15 cellular contexts compared by ENCODE assay signal in the genomic region with DNA sequence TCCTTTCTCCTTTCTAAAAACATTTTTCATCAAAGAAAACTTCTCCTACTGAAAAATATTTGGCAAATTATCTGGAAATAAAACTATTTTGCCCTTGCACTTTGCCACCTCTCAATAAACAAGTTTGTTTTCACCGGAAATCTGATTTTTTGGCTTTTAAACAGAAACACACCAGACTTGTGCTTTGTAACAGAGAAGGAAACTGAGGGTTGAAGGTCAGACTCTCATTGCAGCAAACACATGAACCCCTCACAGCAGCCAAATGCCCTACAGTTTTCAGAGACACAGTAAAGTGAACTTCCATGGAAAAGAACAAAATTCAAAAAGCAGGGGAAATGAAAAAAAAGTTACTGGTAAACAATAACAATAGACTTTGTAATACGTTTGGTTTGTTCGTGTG.
"Had no signal": no experiment of that assay in that cellular context is flagged by ENCODE, and none has a peak within 500 bp of the region (broad histone marks: within the 10 kb centered on the region; RNA-seq: fewer than 3 reads in every experiment).

No MANE protein-coding gene starts in this region.

- H3K9me3 ChIP-seq: body of pancreas, gastrocnemius medialis had no signal

- H3K27me3 ChIP-seq: body of pancreas, gastrocnemius medialis had no signal

- H3K36me3 ChIP-seq: gastrocnemius medialis, left ventricle myocardium inferior had no signal

- ATAC-seq: activated CD8-positive, alpha-beta T cell treated with anti-CD3 and anti-CD28 coated beads for 36 hours; activated naive CD4-positive, alpha-beta T cell treated with anti-CD3 and anti-CD28 coated beads, Interleukin-2, amount 50 U/mL, for 72 hours; body of pancreas; effector memory CD8-positive, alpha-beta T cell; gastrocnemius medialis; psoas muscle; stimulated activated effector memory CD8-positive, alpha-beta T cell treated with anti-CD3 and anti-CD28 coated beads, Interleukin-12 subunit alpha, Interleukin-12 subunit beta, amount 100 ng/mL, for 72 hours had no signal

- H3K4me3 ChIP-seq: body of pancreas, gastrocnemius medialis, left ventricle myocardium inferior, psoas muscle had no signal

- H3K4me1 ChIP-seq: body of pancreas, gastrocnemius medialis, left ventricle myocardium inferior, psoas muscle had no signal

- DNase-seq: activated CD4-positive, alpha-beta T cell treated with anti-CD3 and anti-CD28 coated beads for 4 hours; activated CD8-positive, alpha-beta memory T cell treated with anti-CD3 and anti-CD28 coated beads, Interleukin-2, amount 50 U/mL, for 4 hours; activated CD8-positive, alpha-beta T cell treated with anti-CD3 and anti-CD28 coated beads for 36 hours; activated effector memory CD4-positive, alpha-beta T cell treated with anti-CD3 and anti-CD28 coated beads, Interleukin-2, amount 50 U/mL, for 16 hours; activated T-cell treated with anti-CD3 and anti-CD28 coated beads, Interleukin-2, amount 50 U/mL, for 48 hours; body of pancreas; effector memory CD8-positive, alpha-beta T cell; gastrocnemius medialis; left ventricle myocardium inferior; psoas muscle; stimulated activated CD4-positive, alpha-beta T cell treated with anti-CD3 and anti-CD28 coated beads, Interleukin-12 subunit alpha, Interleukin-12 subunit beta, amount 100 ng/mL, for 4 hours; stimulated activated CD4-positive, alpha-beta T cell treated with anti-CD3 and anti-CD28 coated beads, Interleukin-2, amount 100 ng/mL, for 24 hours; T-helper 2 cell had no signal

- H3K27ac ChIP-seq: body of pancreas, gastrocnemius medialis, left ventricle myocardium inferior, psoas muscle had no signal
